ENCODE assay signal across 3 cellular contexts in the genomic region with DNA sequence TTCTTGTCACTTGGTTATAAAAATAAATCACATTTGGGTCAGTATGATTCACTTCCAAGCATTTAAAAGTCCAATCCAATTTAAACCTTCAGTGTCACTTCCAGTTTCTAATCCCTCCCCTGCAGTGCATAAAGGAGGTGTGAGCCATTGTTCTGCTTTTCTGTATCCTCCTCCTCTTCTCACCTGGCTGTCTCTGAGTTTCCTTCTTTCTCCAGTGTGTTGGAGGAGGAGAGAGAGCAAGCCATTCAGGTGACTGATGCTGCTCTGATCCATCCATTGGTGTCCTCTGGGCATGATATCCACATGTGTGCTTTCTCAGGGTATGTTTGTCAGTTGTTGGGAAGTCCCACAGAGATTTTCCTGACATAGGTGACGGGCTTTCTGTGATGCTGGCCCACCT.
TF ChIP-seq lines count a peak whose summit lies in the region.

No MANE protein-coding gene starts in this region.

TF ChIP-seq in A549, 52 proteins besides CTCF, POLR2A, EP300 and RAD21:
- TF ChIP-seq ELK1 (IDR thresholded peaks at IDR 0.05; ENCODE audit: low read depth, low read length) (no peak), POLR2AphosphoS2 (conservative IDR thresholded peaks at IDR 0.05; ENCODE audit: low read length) (no peak), HDAC2 (IDR thresholded peaks at IDR 0.05) (no peak), NFE2L2 (conservative IDR thresholded peaks at IDR 0.05; ENCODE audit: low read length) (no peak), CHD4 (IDR thresholded peaks at IDR 0.05; ENCODE audit: borderline replicate concordance) (no peak), MYC (IDR thresholded peaks at IDR 0.05; ENCODE audit: borderline replicate concordance, low read length) (no peak), FOSB (CRISPR knock-in tag; IDR thresholded peaks at IDR 0.05) (no peak)
- TF ChIP-seq, protein P1, sequence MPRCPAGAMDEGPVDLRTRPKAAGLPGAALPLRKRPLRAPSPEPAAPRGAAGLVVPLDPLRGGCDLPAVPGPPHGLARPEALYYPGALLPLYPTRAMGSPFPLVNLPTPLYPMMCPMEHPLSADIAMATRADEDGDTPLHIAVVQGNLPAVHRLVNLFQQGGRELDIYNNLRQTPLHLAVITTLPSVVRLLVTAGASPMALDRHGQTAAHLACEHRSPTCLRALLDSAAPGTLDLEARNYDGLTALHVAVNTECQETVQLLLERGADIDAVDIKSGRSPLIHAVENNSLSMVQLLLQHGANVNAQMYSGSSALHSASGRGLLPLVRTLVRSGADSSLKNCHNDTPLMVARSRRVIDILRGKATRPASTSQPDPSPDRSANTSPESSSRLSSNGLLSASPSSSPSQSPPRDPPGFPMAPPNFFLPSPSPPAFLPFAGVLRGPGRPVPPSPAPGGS (IDR thresholded peaks at IDR 0.05) = no peak

TF ChIP-seq in GM23338, 12 proteins besides CTCF, POLR2A, EP300 and RAD21 (continues in another document):
- TF ChIP-seq EZH2phosphoT487 (IDR thresholded peaks at IDR 0.05; ENCODE audit: unreplicated experiment) = no peak
- no peak for TF ChIP-seq CREB1 (CRISPR knock-in tag; IDR thresholded peaks at IDR 0.05; ENCODE audit: low read depth)
- no peak for TF ChIP-seq ZNF114 (CRISPR knock-in tag; IDR thresholded peaks at IDR 0.05)
- no peak for TF ChIP-seq ZNF331 (CRISPR knock-in tag; IDR thresholded peaks at IDR 0.05; ENCODE audit: low read depth)
- no peak for TF ChIP-seq POLR2AphosphoS5 (IDR thresholded peaks at IDR 0.05; ENCODE audit: low read depth)
- TF ChIP-seq ZNF462 (CRISPR knock-in tag; IDR thresholded peaks at IDR 0.05) = no peak
- TF ChIP-seq JUNB (IDR thresholded peaks at IDR 0.05; ENCODE audit: unreplicated experiment) = no peak
- no peak for TF ChIP-seq NANOG (IDR thresholded peaks at IDR 0.05; ENCODE audit: borderline replicate concordance)
- TF ChIP-seq REST (IDR thresholded peaks at IDR 0.05; ENCODE audit: unreplicated experiment) = no peak

TF ChIP-seq in HepG2, 621 proteins besides CTCF, POLR2A, EP300 and RAD21:
- TF ChIP-seq NR2F2 (IDR thresholded peaks at IDR 0.05; ENCODE audit: borderline replicate concordance, low read depth) (no peak), BCL6 (CRISPR knock-in tag; IDR thresholded peaks at IDR 0.05) (no peak), RCOR2 (CRISPR knock-in tag; IDR thresholded peaks at IDR 0.05) (no peak), HNRNPUL1 (IDR thresholded peaks at IDR 0.05; ENCODE audit: low read depth, low read length) (no peak), ZNF205 (CRISPR knock-in tag; IDR thresholded peaks at IDR 0.05) (no peak), SUZ12 (IDR thresholded peaks at IDR 0.05; ENCODE audit: low read depth, low read length) (no peak), GATAD2A (CRISPR knock-in tag; IDR thresholded peaks at IDR 0.05) (no peak), STAT5B (CRISPR knock-in tag; IDR thresholded peaks at IDR 0.05) (no peak), PLRG1 (conservative IDR thresholded peaks at IDR 0.05) (no peak), YEATS4 (CRISPR knock-in tag; IDR thresholded peaks at IDR 0.05; ENCODE audit: borderline replicate concordance) (no peak), ZFY (CRISPR knock-in tag; IDR thresholded peaks at IDR 0.05) (no peak)
